Comparison of ENCODE assay signal across 19 cellular contexts in the genomic region with DNA sequence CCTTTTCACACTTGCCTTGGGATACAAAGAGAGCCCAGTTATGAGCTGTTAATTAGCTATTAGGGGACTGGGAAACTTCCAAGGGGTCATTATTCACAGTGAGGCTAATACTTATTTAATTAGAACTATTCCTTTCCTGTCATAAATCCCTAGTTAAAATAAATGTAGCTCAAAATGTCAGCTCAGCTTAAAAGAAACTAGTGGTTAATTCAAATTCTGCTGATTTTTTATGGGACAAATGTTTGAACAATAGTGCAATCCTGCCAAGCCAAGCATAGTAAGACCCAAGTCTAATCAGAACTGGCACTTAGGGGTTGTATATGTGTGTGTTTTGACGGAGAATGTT.
DNase-seq lines count a peak whose midpoint lies in the region; ATAC-seq lines count a peak whose summit lies in the region.
"Had no signal": no experiment of that assay in that cellular context is flagged by ENCODE, and none has a peak within 500 bp of the region (broad histone marks: within the 10 kb centered on the region; RNA-seq: fewer than 3 reads in every experiment).

No MANE protein-coding gene starts in this region.

- H3K14ac ChIP-seq in neuronal stem cell (ENCODE audit: low read length), result no peak overlapping the region

- H2BK120ac ChIP-seq in neuronal stem cell (ENCODE audit: low read depth, low read length), result no peak overlapping the region

- no peak overlapping the region for H3K18ac ChIP-seq in neuronal stem cell (ENCODE audit: low read length)

- no peaks in the 10 kb centered on the region for H3K9me3 Mint-ChIP-seq in activated naive CD4-positive, alpha-beta T cell treated with anti-CD3 and anti-CD28 coated beads, Interleukin-2, amount 10 ng/mL, durations not matched to agents 7 days and 5 days
- H3K9me3 Mint-ChIP-seq in CD4-positive, alpha-beta memory T cell, result peaks cover 0 to 6% (median 0%) of the 10 kb centered on the region in 8 donors
- H3K9me3 Mint-ChIP-seq in T-cell, result peaks cover 0 to 5% (median 0%) of the 10 kb centered on the region in 3 donors

- no peak overlapping the region for H2BK15ac ChIP-seq in neuronal stem cell (ENCODE audit: low read length)

- no peak overlapping the region for H2BK5ac ChIP-seq in neuronal stem cell (ENCODE audit: low read length)

- no peak overlapping the region for H4K91ac ChIP-seq in neuronal stem cell (ENCODE audit: low read depth, low read length, poor library complexity)

- H3K27me3 Mint-ChIP-seq in activated naive CD4-positive, alpha-beta T cell treated with anti-CD3 and anti-CD28 coated beads, Interleukin-2, amount 10 ng/mL, durations not matched to agents 7 days and 5 days, result no peaks in the 10 kb centered on the region
- H3K27me3 Mint-ChIP-seq in CD4-positive, alpha-beta memory T cell, result no peaks in the 10 kb centered on the region
- H3K27me3 Mint-ChIP-seq in T-cell, result no peaks in the 10 kb centered on the region

- no peak overlapping the region for H3K4me3 ChIP-seq in CD4-positive, alpha-beta memory T cell (ENCODE audit: low read length in 2 of 2)
- H3K4me3 ChIP-seq in neuronal stem cell (ENCODE audit: low read length in 2 of 2), result no peak overlapping the region
- H3K4me3 ChIP-seq: MG63 had no signal

- no peak overlapping the region for H2AFZ ChIP-seq in neuronal stem cell (ENCODE audit: low read length)

- H3K36me3 ChIP-seq in CD4-positive, alpha-beta memory T cell (ENCODE audit: insufficient read depth, low read length), result no peaks in the 10 kb centered on the region
- no peaks in the 10 kb centered on the region for H3K36me3 ChIP-seq in neuronal stem cell (replicated peaks in 1 of 2; ENCODE audit: control insufficient read depth in 2 of 2, insufficient read depth in 2 of 2, low read length in 2 of 2)
- H3K36me3 ChIP-seq: MG63 had no signal

- no peaks in the 10 kb centered on the region for H3K27me3 ChIP-seq in CD4-positive, alpha-beta memory T cell (ENCODE audit: insufficient read depth, low read length)
- H3K27me3 ChIP-seq in neuronal stem cell (ENCODE audit: control insufficient read depth in 3 of 3, insufficient read depth in 3 of 3, low read depth in 1 of 3, low read length in 3 of 3), result no peaks in the 10 kb centered on the region

- H3K9me3 ChIP-seq in CD4-positive, alpha-beta memory T cell (ENCODE audit: control insufficient read depth in 1 of 2, low read length in 2 of 2), result no peaks in the 10 kb centered on the region
- no peaks in the 10 kb centered on the region for H3K9me3 ChIP-seq in neuronal stem cell (replicated peaks in 1 of 2; ENCODE audit: control insufficient read depth in 2 of 2, insufficient read depth in 1 of 2, low read depth in 1 of 2, low read length in 2 of 2)
- H3K9me3 ChIP-seq: Caco-2, MG63 had no signal

- H2AK5ac ChIP-seq in neuronal stem cell (ENCODE audit: low read depth, low read length), result no peak overlapping the region

- no peak overlapping the region for H3K4ac ChIP-seq in neuronal stem cell (ENCODE audit: low read length)

- H3K27ac ChIP-seq in CD4-positive, alpha-beta memory T cell (ENCODE audit: low read depth, low read length), result peak overlapping the region; percentile 2
- peak overlapping the region; percentile 77 for H3K27ac ChIP-seq in neuronal stem cell (replicated peaks; ENCODE audit: low read length)
- H3K27ac ChIP-seq: C4-2B had no signal

- WGBS in neuronal stem cell (ENCODE audit: extremely low coverage in 2 of 2, insufficient read length in 2 of 2, insufficient replicate concordance in 1 of 2), 2 donors, result no CpG with 5 or more reads among the region's 1 CpG

- H3K4me1 Mint-ChIP-seq in activated naive CD4-positive, alpha-beta T cell treated with anti-CD3 and anti-CD28 coated beads, Interleukin-2, amount 10 ng/mL, durations not matched to agents 7 days and 5 days, result peaks cover 94% of the 10 kb centered on the region
- peaks cover 65 to 95% (median 80%) of the 10 kb centered on the region in 4 donors for H3K4me1 Mint-ChIP-seq in CD4-positive, alpha-beta memory T cell
- peaks cover 89 to 96% (median 94%) of the 10 kb centered on the region in 3 donors for H3K4me1 Mint-ChIP-seq in T-cell

- H3K79me1 ChIP-seq in neuronal stem cell (ENCODE audit: low read depth, low read length), result no peaks in the 10 kb centered on the region

- peaks cover 32% of the 10 kb centered on the region for H3K36me3 Mint-ChIP-seq in activated naive CD4-positive, alpha-beta T cell treated with anti-CD3 and anti-CD28 coated beads, Interleukin-2, amount 10 ng/mL, durations not matched to agents 7 days and 5 days
- no peaks in the 10 kb centered on the region for H3K36me3 Mint-ChIP-seq in CD4-positive, alpha-beta memory T cell
- H3K36me3 Mint-ChIP-seq in T-cell, result no peaks in the 10 kb centered on the region

- H2BK12ac ChIP-seq in neuronal stem cell (ENCODE audit: low read length), result no peak overlapping the region

- no peak overlapping the region for H3K4me2 ChIP-seq in neuronal stem cell (ENCODE audit: insufficient read depth, low read length, poor library complexity, severe bottlenecking)

- intact Hi-C loops in CD4-positive, alpha-beta memory T cell (cut with micrococcal nuclease), result no loop called here
- intact Hi-C loops in left cardiac atrium (cut with DNase I), result loop anchor here in 1 of 2 donors (10.0 kb wide), 1 partner anchor 194 kb away; no protein-coding TSS in a partner anchor

- ATAC-seq in T-cell (replicated peaks in 1 of 4), result no peak
- no peak for ATAC-seq in HG03439 (IDR thresholded peaks at IDR 0.05; ENCODE audit: unreplicated experiment)
- no peak for ATAC-seq in left cardiac atrium
- ATAC-seq: Right ventricle myocardium inferior had no signal

- CTCF ChIA-PET in activated naive CD4-positive, alpha-beta T cell treated with anti-CD3 and anti-CD28 coated beads, Interleukin-2, amount 10 ng/mL, durations not matched to agents 7 days and 5 days (lab: Charles Lee), result interaction anchor here (1.8 to 9.7 kb wide), 2 partner anchors 18 to 21 kb away, joined by 5 to 76 read pairs; no protein-coding TSS in a partner anchor
- CTCF ChIA-PET in CD4-positive, alpha-beta memory T cell (lab: Charles Lee; ENCODE audit: partially characterized antibody), result interaction anchor here (0.6 to 11.9 kb wide), 10 partner anchors 8 to 229 kb away, joined by 3 to 186 read pairs (median 3); partner anchors contain the start of gene RASGRP1
- CTCF ChIA-PET in T-cell (lab: Charles Lee), result interaction anchor here (0.7 to 6.9 kb wide), 7 partner anchors 16 to 967 kb away, joined by 3 to 74 read pairs (median 7); partner anchors contain the start of gene RASGRP1 (in 2 of the 2)

- H3K9ac ChIP-seq in neuronal stem cell (ENCODE audit: low read depth, low read length, poor library complexity), result no peak overlapping the region

- H4K8ac ChIP-seq in neuronal stem cell (ENCODE audit: low read depth, low read length), result no peak overlapping the region

- peak overlapping the region; percentile 98 for H3K27ac Mint-ChIP-seq in activated naive CD4-positive, alpha-beta T cell treated with anti-CD3 and anti-CD28 coated beads, Interleukin-2, amount 10 ng/mL, durations not matched to agents 7 days and 5 days
- H3K27ac Mint-ChIP-seq in CD4-positive, alpha-beta memory T cell, result peak overlapping the region in 5 of 7 donors; percentile 87 to 100 (median 98)
- H3K27ac Mint-ChIP-seq in T-cell, result peak overlapping the region; percentile 95 to 98

- DNase-seq in activated naive CD4-positive, alpha-beta T cell treated with anti-CD3 and anti-CD28 coated beads, Interleukin-2, amount 10 ng/mL, durations not matched to agents 7 days and 5 days, result no peak
- DNase-seq in activated naive CD4-positive, alpha-beta T cell treated with Interleukin-2 at 50 U/mL for 16 hours, result no peak
- DNase-seq in CD4-positive, alpha-beta memory T cell, result no peak
- DNase-seq in T-cell, result no peak
- DNase-seq in neuronal stem cell (ENCODE audit: low spot score), result no peak
- no peak for DNase-seq in left cardiac atrium
- no peak for DNase-seq in iPS-NIHi7 (ENCODE audit: extremely low spot score)
- DNase-seq: Caco-2; Kasumi-1; MG63; NCI-H1048; NCI-H1436; NCI-H1930; NCI-H345; NCI-H748 treated with DMSO at 0.1 percent for 48 hours; NK-92 treated with Interleukin-12 subunit alpha and Interleukin-12 subunit beta, amount 100 ng/mL, for 24 hours had no signal

- POLR2A ChIA-PET in CD4-positive, alpha-beta memory T cell (lab: Charles Lee; ENCODE audit: partially characterized antibody), result interaction anchor here (1.6 to 22.6 kb wide), 5 partner anchors 13 to 183 kb away, joined by 3 to 520 read pairs (median 167); partner anchors contain the start of gene RASGRP1
- POLR2A ChIA-PET in T-cell (lab: Charles Lee), result interaction anchor here (0.6 to 5.3 kb wide), 4 partner anchors 10 to 105 kb away, joined by 4 to 21 read pairs (median 4); no protein-coding TSS in a partner anchor

- peaks cover 97% of the 10 kb centered on the region for H3K4me1 ChIP-seq in CD4-positive, alpha-beta memory T cell (ENCODE audit: insufficient read depth, low read length)
- peaks cover 0 to 17% of the 10 kb centered on the region in 2 donors for H3K4me1 ChIP-seq in neuronal stem cell (ENCODE audit: control insufficient read depth in 2 of 2, insufficient read depth in 1 of 2, low read depth in 1 of 2, low read length in 2 of 2)
- H3K4me1 ChIP-seq: Caco-2 had no signal

- no peak overlapping the region for H3K23ac ChIP-seq in neuronal stem cell (ENCODE audit: low read depth, low read length, poor library complexity)

- H3K4me3 Mint-ChIP-seq in activated naive CD4-positive, alpha-beta T cell treated with anti-CD3 and anti-CD28 coated beads, Interleukin-2, amount 10 ng/mL, durations not matched to agents 7 days and 5 days, result no peak overlapping the region
- H3K4me3 Mint-ChIP-seq in CD4-positive, alpha-beta memory T cell, result no peak overlapping the region
- no peak overlapping the region for H3K4me3 Mint-ChIP-seq in T-cell
